1 cellular context compared by ENCODE assay signal in genomic region chr3:126750760-126751129, GRCh38.
TF ChIP-seq lines count a peak whose summit lies in the region.

No MANE protein-coding gene starts in this region.

TF ChIP-seq in GM23338, 12 proteins besides CTCF, POLR2A, EP300 and RAD21 (continued from another document):
- no peak for TF ChIP-seq ZNF462 (CRISPR knock-in tag; IDR thresholded peaks at IDR 0.05)
- TF ChIP-seq STAT1 (IDR thresholded peaks at IDR 0.05; ENCODE audit: unreplicated experiment), result no peak
- TF ChIP-seq JUNB (IDR thresholded peaks at IDR 0.05; ENCODE audit: unreplicated experiment), result no peak
- no peak for TF ChIP-seq NANOG (IDR thresholded peaks at IDR 0.05; ENCODE audit: borderline replicate concordance)
- TF ChIP-seq POLR2AphosphoS5 (IDR thresholded peaks at IDR 0.05; ENCODE audit: low read depth), result no peak
- no peak for TF ChIP-seq ZNF114 (CRISPR knock-in tag; IDR thresholded peaks at IDR 0.05)
- TF ChIP-seq EZH2 (IDR thresholded peaks at IDR 0.05; ENCODE audit: low read depth, unreplicated experiment), result no peak
- no peak for TF ChIP-seq ETS1 (IDR thresholded peaks at IDR 0.05)
